In the genomic region with DNA sequence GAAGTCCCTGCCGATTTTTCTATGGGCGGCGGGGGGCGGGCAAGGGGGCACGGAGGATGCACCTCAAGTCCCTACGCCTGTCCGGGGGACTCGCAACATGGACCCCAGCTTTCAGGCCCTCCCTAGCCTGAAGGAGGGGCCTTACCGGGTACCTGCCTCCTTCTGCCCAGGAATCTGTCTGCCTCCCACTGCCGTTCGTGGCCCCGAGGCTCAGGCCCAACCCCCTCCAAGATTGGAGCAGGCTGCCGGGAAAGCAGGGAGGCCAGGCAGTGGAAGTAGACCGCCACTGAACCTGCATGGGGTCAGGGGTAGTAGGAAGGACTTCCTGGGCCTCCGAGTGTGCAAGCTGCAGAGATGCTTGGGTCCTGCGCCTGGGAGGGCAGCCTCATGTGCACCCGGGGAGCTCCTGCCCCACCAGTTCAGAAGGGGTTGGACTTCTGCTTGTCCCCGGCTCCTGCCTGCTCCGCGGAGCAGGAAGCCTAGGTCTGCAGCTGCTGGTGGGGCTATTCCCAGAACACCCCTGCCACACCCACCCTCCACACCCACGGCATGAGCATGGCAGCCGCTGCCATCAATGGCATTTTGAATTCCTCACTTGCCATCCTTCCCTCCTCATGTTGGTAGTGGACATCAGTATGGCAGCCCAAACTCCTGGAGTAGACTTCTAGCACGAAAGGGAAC, we compare ENCODE assay signal across 20 cellular contexts.
"Had no signal": no experiment of that assay in that cellular context is flagged by ENCODE, and none has a peak within 500 bp of the region (broad histone marks: within the 10 kb centered on the region; RNA-seq: fewer than 3 reads in every experiment).

No MANE protein-coding gene starts in this region.

- H3K27ac ChIP-seq: coronary artery, esophagus squamous epithelium, left ventricle myocardium inferior, neural progenitor cell, psoas muscle, sigmoid colon, stomach, tibial artery had no signal

- H3K36me3 ChIP-seq: esophagus squamous epithelium, left ventricle myocardium inferior, neural progenitor cell, sigmoid colon, stomach, tibial artery had no signal

- ATAC-seq: effector memory CD8-positive, alpha-beta T cell; left cardiac atrium; naive thymus-derived CD4-positive, alpha-beta T cell; psoas muscle; right cardiac atrium had no signal

- H3K4me3 ChIP-seq: coronary artery, esophagus squamous epithelium, left ventricle myocardium inferior, neural progenitor cell, psoas muscle, sigmoid colon, stomach, tibial artery had no signal

- H3K9me3 ChIP-seq: psoas muscle, sigmoid colon, stomach had no signal

- DNase-seq: dermis blood vessel endothelial cell; effector memory CD8-positive, alpha-beta T cell; erythroblast; esophagus squamous epithelium; foreskin melanocyte; left cardiac atrium; left ventricle myocardium inferior; mesenchymal stem cell; naive thymus-derived CD4-positive, alpha-beta T cell; nucleus accumbens; sigmoid colon; stimulated activated CD4-positive, alpha-beta T cell treated with anti-CD3 and anti-CD28 coated beads, Interleukin-15, amount 100 ng/mL, for 24 hours; stimulated activated CD4-positive, alpha-beta T cell treated with anti-CD3 and anti-CD28 coated beads, Interleukin-2, amount 100 ng/mL, for 48 hours; stimulated activated naive CD4-positive, alpha-beta T cell treated with Interleukin-2 at 50 U/mL for 16 hours; stomach had no signal

- H3K27me3 ChIP-seq: esophagus squamous epithelium, neural progenitor cell, sigmoid colon, stomach, tibial artery had no signal

- H3K4me1 ChIP-seq: esophagus squamous epithelium, left ventricle myocardium inferior, neural progenitor cell, psoas muscle, sigmoid colon, stomach, tibial artery had no signal
